35 cellular contexts compared by ENCODE assay signal in genomic region chr5:116288524-116288923, GRCh38.
DNase-seq lines count a peak whose midpoint lies in the region; ATAC-seq, FAIRE-seq and TF ChIP-seq lines count a peak whose summit lies in the region.
"Had no signal": no experiment of that assay in that cellular context is flagged by ENCODE, and none has a peak within 500 bp of the region (broad histone marks: within the 10 kb centered on the region; RNA-seq: fewer than 3 reads in every experiment).

No MANE protein-coding gene starts in this region.

- no peak overlapping the region for H2AFZ ChIP-seq in HepG2 (ENCODE audit: low read length)
- no peak overlapping the region for H2AFZ ChIP-seq in K562 (ENCODE audit: low read depth, low read length)

- H3K4me3 Mint-ChIP-seq in activated T-cell treated with anti-CD3 and anti-CD28 coated beads, Interleukin-2, amount 50 U/mL, for 72 hours = no peak overlapping the region
- no peak overlapping the region for H3K4me3 Mint-ChIP-seq in activated T-cell treated with anti-CD3 and anti-CD28 coated beads, Interleukin-2, amount 50 U/mL, for 4 hours
- H3K4me3 Mint-ChIP-seq in natural killer cell treated with Interleukin-12 subunit alpha and Interleukin-12 subunit beta and Interleukin-15 and Interleukin-18, amount 100 ng/mL, for 72 hours = no peak overlapping the region
- H3K4me3 Mint-ChIP-seq: B cell; CD14-positive monocyte; CD4-positive, alpha-beta T cell; CD4-positive, CD25-positive, alpha-beta regulatory T cell; CD8-positive, alpha-beta memory T cell; CD8-positive, alpha-beta T cell had no signal

- H3K27ac ChIP-seq in HepG2 (ENCODE audit: extremely low read length, insufficient read depth, low read length) (no peak overlapping the region), right lobe of liver (no peak overlapping the region), K562 (ENCODE audit: extremely low read depth, low read depth, low read length) (no peak overlapping the region), esophagus muscularis mucosa (replicated peaks in 1 of 4) (no peak overlapping the region)
- H3K27ac ChIP-seq: 22Rv1; A549; BLaER1; BLaER1 treated with 17β-estradiol and CSF1 and Interleukin-3, amounts not matched to agents 10 nM and 100 nM; C4-2B had no signal

- BruUV-seq in HepG2 (replicated peaks; lab: Mats Ljungman, UMichigan) (no TSS peak), K562 (replicated peaks; lab: Mats Ljungman, UMichigan) (no TSS peak)

- H3K4me3 ChIP-seq in HepG2 (replicated peaks in 1 of 3; ENCODE audit: insufficient read depth in 1 of 3, low read depth in 2 of 3, low read length in 3 of 3) = no peak overlapping the region
- no peak overlapping the region for H3K4me3 ChIP-seq in right lobe of liver
- no peak overlapping the region for H3K4me3 ChIP-seq in K562
- H3K4me3 ChIP-seq in esophagus muscularis mucosa = no peak overlapping the region
- H3K4me3 ChIP-seq: A549; BLaER1; BLaER1 treated with 17β-estradiol and CSF1 and Interleukin-3, amounts not matched to agents 10 nM and 100 nM had no signal

- H3K9me1 ChIP-seq in K562 (ENCODE audit: control insufficient read depth, insufficient read depth, low read length) = no peaks in the 10 kb centered on the region

- H3K4me1 ChIP-seq in HepG2 (ENCODE audit: insufficient read depth, low read length) (no peaks in the 10 kb centered on the region), right lobe of liver (no peaks in the 10 kb centered on the region), K562 (replicated peaks in 1 of 2; ENCODE audit: control insufficient read depth in 2 of 2, insufficient read depth in 2 of 2, low read length in 2 of 2) (no peaks in the 10 kb centered on the region), esophagus muscularis mucosa (peaks cover 0 to 5% (median 0%) of the 10 kb centered on the region in 4 donors)
- H3K4me1 ChIP-seq: A549; BE2C; BLaER1; BLaER1 treated with 17β-estradiol and CSF1 and Interleukin-3, amounts not matched to agents 10 nM and 100 nM; Caco-2 had no signal

- H3K4me2 ChIP-seq in HepG2 (ENCODE audit: low read depth, low read length) (no peak overlapping the region), K562 (ENCODE audit: insufficient read depth, low read length) (no peak overlapping the region)
- H3K4me2 ChIP-seq: A549; BLaER1; BLaER1 treated with 17β-estradiol and CSF1 and Interleukin-3, amounts not matched to agents 10 nM and 100 nM had no signal

- H3K36me3 ChIP-seq in HepG2 (replicated peaks in 1 of 2; ENCODE audit: control insufficient read depth in 1 of 2, insufficient read depth in 2 of 2, low read length in 2 of 2) = no peaks in the 10 kb centered on the region; a peak in 1 of 5 replicates
- no peaks in the 10 kb centered on the region for H3K36me3 ChIP-seq in right lobe of liver
- H3K36me3 ChIP-seq in K562 (ENCODE audit: control insufficient read depth, insufficient read depth, low read length) = no peaks in the 10 kb centered on the region
- H3K36me3 ChIP-seq in esophagus muscularis mucosa = peaks cover 0 to 8% (median 3%) of the 10 kb centered on the region in 4 donors
- H3K36me3 ChIP-seq: BE2C had no signal

- no peak for TF ChIP-seq POLR2A in HepG2 (IDR thresholded peaks at IDR 0.05; ENCODE audit: insufficient read depth in 1 of 2, low read depth in 2 of 2, low read length in 2 of 2)
- no peak for TF ChIP-seq POLR2A in right lobe of liver (IDR thresholded peaks at IDR 0.05)
- no peak for TF ChIP-seq POLR2A in K562 (conservative IDR thresholded peaks at IDR 0.05)
- TF ChIP-seq POLR2A in esophagus muscularis mucosa (IDR thresholded peaks at IDR 0.05; ENCODE audit: low read depth) = no peak

- H4K20me1 ChIP-seq in HepG2 (ENCODE audit: insufficient read depth, low read length) (no peaks in the 10 kb centered on the region), K562 (replicated peaks; ENCODE audit: control insufficient read depth, insufficient read depth, low read length) (no peaks in the 10 kb centered on the region)
- H4K20me1 ChIP-seq: BLaER1; BLaER1 treated with 17β-estradiol and CSF1 and Interleukin-3, amounts not matched to agents 10 nM and 100 nM had no signal

- H3K9me3 Mint-ChIP-seq in activated T-cell treated with anti-CD3 and anti-CD28 coated beads, Interleukin-2, amount 50 U/mL, for 72 hours = peaks cover 14 to 15% of the 10 kb centered on the region in 2 donors
- H3K9me3 Mint-ChIP-seq in activated T-cell treated with anti-CD3 and anti-CD28 coated beads, Interleukin-2, amount 50 U/mL, for 4 hours = peaks cover 38% of the 10 kb centered on the region
- peaks cover 11% of the 10 kb centered on the region for H3K9me3 Mint-ChIP-seq in natural killer cell treated with Interleukin-12 subunit alpha and Interleukin-12 subunit beta and Interleukin-15 and Interleukin-18, amount 100 ng/mL, for 72 hours

- H3K9ac ChIP-seq in HepG2 (ENCODE audit: insufficient read depth, low read depth, low read length) (no peak overlapping the region), K562 (ENCODE audit: insufficient read depth in 1 of 2, low read depth in 2 of 2, low read length in 2 of 2) (no peak overlapping the region)
- H3K9ac ChIP-seq: BLaER1; BLaER1 treated with 17β-estradiol and CSF1 and Interleukin-3, amounts not matched to agents 10 nM and 100 nM had no signal

- no peak for ATAC-seq in activated T-cell treated with anti-CD3 and anti-CD28 coated beads, Interleukin-2, amount 50 U/mL, for 72 hours (replicated peaks in 1 of 2)
- no peak for ATAC-seq in activated T-cell treated with anti-CD3 and anti-CD28 coated beads, Interleukin-2, amount 50 U/mL, for 4 hours
- ATAC-seq in HepG2 (no peak), right lobe of liver (no peak), K562 (no peak)
- ATAC-seq in natural killer cell treated with Interleukin-12 subunit alpha and Interleukin-12 subunit beta and Interleukin-15 and Interleukin-18, amount 100 ng/mL, for 72 hours = no peak
- ATAC-seq: A549; CD8-positive, alpha-beta T cell had no signal

- H3K4me1 Mint-ChIP-seq in activated T-cell treated with anti-CD3 and anti-CD28 coated beads, Interleukin-2, amount 50 U/mL, for 72 hours (ENCODE audit: low read depth) = no peaks in the 10 kb centered on the region
- H3K4me1 Mint-ChIP-seq in activated T-cell treated with anti-CD3 and anti-CD28 coated beads, Interleukin-2, amount 50 U/mL, for 4 hours (ENCODE audit: low read depth) = no peaks in the 10 kb centered on the region
- peaks cover 0 to 2% of the 10 kb centered on the region in 2 donors for H3K4me1 Mint-ChIP-seq in natural killer cell treated with Interleukin-12 subunit alpha and Interleukin-12 subunit beta and Interleukin-15 and Interleukin-18, amount 100 ng/mL, for 72 hours (ENCODE audit: low read depth in 2 of 2)
- H3K4me1 Mint-ChIP-seq: B cell had no signal

- no peak for FAIRE-seq in HepG2 (lab: Jason Lieb, UNC)
- FAIRE-seq in K562 (lab: Jason Lieb, UNC) = no peak
- FAIRE-seq: A204.1, A549, D721Med had no signal

- no peak for TF ChIP-seq RAD21 in HepG2 (CRISPR knock-in tag; IDR thresholded peaks at IDR 0.05)
- no peak for TF ChIP-seq RAD21 in K562 (CRISPR knock-in tag; conservative IDR thresholded peaks at IDR 0.05 in 1 of 2, IDR thresholded peaks at IDR 0.05 in 1 of 2)

- no peak for TF ChIP-seq EP300 in HepG2 (IDR thresholded peaks at IDR 0.05; ENCODE audit: low read depth in 2 of 2, low read length in 2 of 2)
- TF ChIP-seq EP300 in HepG2 (CRISPR knock-in tag; IDR thresholded peaks at IDR 0.05; ENCODE audit: borderline replicate concordance) = no peak
- TF ChIP-seq EP300 in K562 (IDR thresholded peaks at IDR 0.05; ENCODE audit: low read length) = no peak
- TF ChIP-seq EP300 in esophagus muscularis mucosa (IDR thresholded peaks at IDR 0.05) = no peak

- no peaks in the 10 kb centered on the region for H3K27me3 Mint-ChIP-seq in activated T-cell treated with anti-CD3 and anti-CD28 coated beads, Interleukin-2, amount 50 U/mL, for 72 hours (ENCODE audit: low read depth)
- no peaks in the 10 kb centered on the region for H3K27me3 Mint-ChIP-seq in activated T-cell treated with anti-CD3 and anti-CD28 coated beads, Interleukin-2, amount 50 U/mL, for 4 hours (ENCODE audit: low read depth)
- no peaks in the 10 kb centered on the region for H3K27me3 Mint-ChIP-seq in natural killer cell treated with Interleukin-12 subunit alpha and Interleukin-12 subunit beta and Interleukin-15 and Interleukin-18, amount 100 ng/mL, for 72 hours
- H3K27me3 Mint-ChIP-seq: B cell; CD4-positive, alpha-beta memory T cell; CD4-positive, alpha-beta T cell; CD4-positive, CD25-positive, alpha-beta regulatory T cell; CD8-positive, alpha-beta memory T cell had no signal

- CTCF ChIA-PET in HepG2 (lab: Yijun Ruan, JAX; ENCODE audit: low intra/inter-chr PET ratio, low total read pairs) (interaction anchor here (2.0 kb wide), 1 partner anchor 151 kb away, joined by 10 read pairs; no protein-coding TSS in a partner anchor), K562 (lab: Yijun Ruan, JAX; ENCODE audit: low intra/inter-chr PET ratio) (no interaction called here)

- peak overlapping the region; percentile 68 for H3K27ac Mint-ChIP-seq in activated T-cell treated with anti-CD3 and anti-CD28 coated beads, Interleukin-2, amount 50 U/mL, for 72 hours
- no peak overlapping the region for H3K27ac Mint-ChIP-seq in natural killer cell treated with Interleukin-12 subunit alpha and Interleukin-12 subunit beta and Interleukin-15 and Interleukin-18, amount 100 ng/mL, for 72 hours
- H3K27ac Mint-ChIP-seq: B cell; CD14-positive monocyte; CD4-positive, alpha-beta T cell; CD8-positive, alpha-beta T cell had no signal

- in situ Hi-C loops in HepG2 (cut with HindIII; ENCODE audit: extremely low pct_ligation_motif_present, low pct_unique_long_range_greater_than_20kb) (no loop called here), KBM-7 (cut with MboI; ENCODE audit: low pct_unique_long_range_greater_than_20kb, low sequenced_read_pairs) (no loop called here), K562 (cut with MboI) (no loop called here)

- WGBS in HepG2 (ENCODE audit: low lambda C conversion rate) = 96% methylated on average over 2 of the region's 2 CpGs
- 94% methylated on average over 2 of the region's 2 CpGs for WGBS in right lobe of liver (ENCODE audit: insufficient coverage, low coverage, low lambda C conversion rate, missing lambda C conversion rate)
- WGBS in K562 (ENCODE audit: insufficient coverage, low coverage, missing lambda C conversion rate) = 26% methylated on average over 2 of the region's 2 CpGs
- 95% methylated on average over 2 of the region's 2 CpGs for WGBS in esophagus muscularis mucosa

- no peaks in the 10 kb centered on the region; a peak in 1 of 5 replicates for H3K27me3 ChIP-seq in HepG2 (ENCODE audit: control insufficient read depth in 1 of 2, insufficient read depth in 2 of 2, low read length in 2 of 2)
- no peaks in the 10 kb centered on the region for H3K27me3 ChIP-seq in right lobe of liver
- no peaks in the 10 kb centered on the region for H3K27me3 ChIP-seq in K562 (ENCODE audit: control insufficient read depth in 2 of 2, insufficient read depth in 2 of 2, low read length in 2 of 2)
- H3K27me3 ChIP-seq in esophagus muscularis mucosa = no peaks in the 10 kb centered on the region
- H3K27me3 ChIP-seq: BE2C; BLaER1; BLaER1 treated with 17β-estradiol and CSF1 and Interleukin-3, amounts not matched to agents 10 nM and 100 nM had no signal

- H3K9me3 ChIP-seq in HepG2 (ENCODE audit: low read length) (peaks cover 8% of the 10 kb centered on the region; the same call in 1 of the 2 replicates), right lobe of liver (no peaks in the 10 kb centered on the region), K562 (replicated peaks; ENCODE audit: control insufficient read depth, insufficient read depth, low read depth, low read length) (no peaks in the 10 kb centered on the region), esophagus muscularis mucosa (peaks cover 0 to 30% (median 15%) of the 10 kb centered on the region in 4 donors)
- H3K9me3 ChIP-seq: A549, BE2C, Caco-2 had no signal

- no peak for DNase-seq in activated T-cell treated with anti-CD3 and anti-CD28 coated beads, Interleukin-2, amount 50 U/mL, for 72 hours
- DNase-seq in activated T-cell treated with anti-CD3 and anti-CD28 coated beads, Interleukin-2, amount 50 U/mL, for 4 hours = no peak
- no peak for DNase-seq in HepG2 (ENCODE audit: low spot score)
- DNase-seq in right lobe of liver = no peak
- DNase-seq in KBM-7 = peak; percentile 9
- no peak for DNase-seq in K562 (ENCODE audit: extremely low read depth in 1 of 4, low spot score in 3 of 4)
- no peak for DNase-seq in natural killer cell treated with Interleukin-12 subunit alpha and Interleukin-12 subunit beta and Interleukin-15 and Interleukin-18, amount 100 ng/mL, for 72 hours (ENCODE audit: low spot score)
- no peak for DNase-seq in esophagus muscularis mucosa (ENCODE audit: extremely low spot score)
- DNase-seq: 8988T; ACHN; AML-193; BE2C; C1 segment of cervical spinal cord; Caco-2; CD4-positive, alpha-beta memory T cell; CD4-positive, alpha-beta T cell; CD4-positive, CD25-positive, alpha-beta regulatory T cell; CD8-positive, alpha-beta memory T cell; CD8-positive, alpha-beta T cell; COR-L47; DMS 273 treated with DMSO at 0.1 percent for 48 hours; DMS153; DMS79; DMS79 treated with DMSO at 0.1 percent for 48 hours; DND-41; EL had no signal

- H3K36me3 Mint-ChIP-seq in activated T-cell treated with anti-CD3 and anti-CD28 coated beads, Interleukin-2, amount 50 U/mL, for 72 hours (ENCODE audit: insufficient read depth in 2 of 2) = peaks cover 22 to 32% of the 10 kb centered on the region in 2 donors
- H3K36me3 Mint-ChIP-seq in activated T-cell treated with anti-CD3 and anti-CD28 coated beads, Interleukin-2, amount 50 U/mL, for 4 hours (ENCODE audit: insufficient read depth) = peaks cover 59% of the 10 kb centered on the region
- H3K36me3 Mint-ChIP-seq in natural killer cell treated with Interleukin-12 subunit alpha and Interleukin-12 subunit beta and Interleukin-15 and Interleukin-18, amount 100 ng/mL, for 72 hours = peaks cover 37% of the 10 kb centered on the region

- H3K79me2 ChIP-seq in HepG2 (ENCODE audit: insufficient read depth, low read length) (no peaks in the 10 kb centered on the region), K562 (ENCODE audit: control insufficient read depth, insufficient read depth, low read length) (no peaks in the 10 kb centered on the region)

- POLR2A ChIA-PET in HepG2 (lab: Yijun Ruan, JAX) (no interaction called here), K562 (lab: Yijun Ruan, JAX) (no interaction called here)

- intact Hi-C loops in HepG2 (cut with micrococcal nuclease; ENCODE audit: unreplicated experiment) = no loop called here
- intact Hi-C loops in right lobe of liver (cut with DNase I) = no loop called here
- intact Hi-C loops in K562 (cut with micrococcal nuclease) = no loop called here
- intact Hi-C loops in esophagus muscularis mucosa (cut with DNase I) = no loop called here

- TF ChIP-seq CTCF in HepG2 (CRISPR knock-in tag; IDR thresholded peaks at IDR 0.05) (no peak), right lobe of liver (IDR thresholded peaks at IDR 0.05) (no peak), K562 (IDR thresholded peaks at IDR 0.05 in 2 of 3, conservative IDR thresholded peaks at IDR 0.05 in 1 of 3; ENCODE audit: insufficient read depth in 2 of 3, low read depth in 1 of 3, low read length in 3 of 3) (no peak), esophagus muscularis mucosa (IDR thresholded peaks at IDR 0.05) (no peak)
